1 cellular context compared by ENCODE assay signal in genomic region chr1:119744598-119744942, GRCh38.
A peak's percentile ranks its signal among the peaks of the same experiment; 100 is the strongest.
TF ChIP-seq lines count a peak whose summit lies in the region.

No MANE protein-coding gene starts in this region.

TF ChIP-seq in HepG2, 621 proteins besides CTCF, POLR2A, EP300 and RAD21:
- no peak for TF ChIP-seq ZNF101 (CRISPR knock-in tag; IDR thresholded peaks at IDR 0.05; ENCODE audit: borderline replicate concordance, low read depth)
- TF ChIP-seq RCOR2 (CRISPR knock-in tag; IDR thresholded peaks at IDR 0.05): no peak
- TF ChIP-seq WIZ (CRISPR knock-in tag; IDR thresholded peaks at IDR 0.05): no peak
- TF ChIP-seq MBD4 (IDR thresholded peaks at IDR 0.05; ENCODE audit: borderline replicate concordance, low read length): no peak
- TF ChIP-seq ZNF407 (CRISPR knock-in tag; IDR thresholded peaks at IDR 0.05; ENCODE audit: not compliant biosample characterization): no peak
- TF ChIP-seq ZNF230 (CRISPR knock-in tag; IDR thresholded peaks at IDR 0.05): no peak
- TF ChIP-seq, protein P1, sequence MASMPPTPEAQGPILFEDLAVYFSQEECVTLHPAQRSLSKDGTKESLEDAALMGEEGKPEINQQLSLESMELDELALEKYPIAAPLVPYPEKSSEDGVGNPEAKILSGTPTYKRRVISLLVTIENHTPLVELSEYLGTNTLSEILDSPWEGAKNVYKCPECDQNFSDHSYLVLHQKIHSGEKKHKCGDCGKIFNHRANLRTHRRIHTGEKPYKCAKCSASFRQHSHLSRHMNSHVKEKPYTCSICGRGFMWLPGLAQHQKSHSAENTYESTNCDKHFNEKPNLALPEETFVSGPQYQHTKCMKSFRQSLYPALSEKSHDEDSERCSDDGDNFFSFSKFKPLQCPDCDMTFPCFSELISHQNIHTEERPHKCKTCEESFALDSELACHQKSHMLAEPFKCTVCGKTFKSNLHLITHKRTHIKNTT (CRISPR knock-in tag; IDR thresholded peaks at IDR 0.05): no peak
- TF ChIP-seq KDM5B (CRISPR knock-in tag; IDR thresholded peaks at IDR 0.05; ENCODE audit: borderline replicate concordance): no peak
- TF ChIP-seq, protein P2, sequence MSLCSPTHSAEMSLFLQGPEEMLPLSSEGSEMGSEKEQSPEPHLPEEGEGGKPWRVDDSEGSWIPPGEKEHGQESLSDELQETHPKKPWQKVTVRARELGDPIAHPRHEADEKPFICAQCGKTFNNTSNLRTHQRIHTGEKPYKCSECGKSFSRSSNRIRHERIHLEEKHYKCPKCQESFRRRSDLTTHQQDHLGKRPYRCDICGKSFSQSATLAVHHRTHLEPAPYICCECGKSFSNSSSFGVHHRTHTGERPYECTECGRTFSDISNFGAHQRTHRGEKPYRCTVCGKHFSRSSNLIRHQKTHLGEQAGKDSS (CRISPR knock-in tag; IDR thresholded peaks at IDR 0.05; ENCODE audit: borderline replicate concordance, low read depth): no peak
- TF ChIP-seq ZNF788 (CRISPR knock-in tag; IDR thresholded peaks at IDR 0.05; ENCODE audit: borderline replicate concordance): no peak
- TF ChIP-seq CBX5 (CRISPR knock-in tag; IDR thresholded peaks at IDR 0.05; ENCODE audit: borderline replicate concordance): no peak
- no peak for TF ChIP-seq ZNF503 (CRISPR knock-in tag; IDR thresholded peaks at IDR 0.05)
- TF ChIP-seq ZNF512 (CRISPR knock-in tag; IDR thresholded peaks at IDR 0.05): 0 out of 2 replicates have a peak, but pooled peaks have one; percentile 47
- no peak for TF ChIP-seq MIER3 (CRISPR knock-in tag; IDR thresholded peaks at IDR 0.05; ENCODE audit: borderline replicate concordance)
- TF ChIP-seq RXRA (CRISPR knock-in tag; IDR thresholded peaks at IDR 0.05): no peak
- TF ChIP-seq KAT7 (CRISPR knock-in tag; IDR thresholded peaks at IDR 0.05; ENCODE audit: borderline replicate concordance): no peak
- TF ChIP-seq POLR2G (IDR thresholded peaks at IDR 0.05; ENCODE audit: low read depth, low read length): peak; percentile 46
- no peak for TF ChIP-seq ZFP37 (CRISPR knock-in tag; IDR thresholded peaks at IDR 0.05; ENCODE audit: borderline replicate concordance)
- no peak for TF ChIP-seq MXD3 (CRISPR knock-in tag; IDR thresholded peaks at IDR 0.05)
- no peak for TF ChIP-seq ZNF263 (CRISPR knock-in tag; IDR thresholded peaks at IDR 0.05)
- TF ChIP-seq IRF2 (CRISPR knock-in tag; IDR thresholded peaks at IDR 0.05): no peak
- TF ChIP-seq ZNF510 (CRISPR knock-in tag; IDR thresholded peaks at IDR 0.05; ENCODE audit: low read depth): no peak
- peak; percentile 91 for TF ChIP-seq RBM22 (optimal IDR thresholded peaks at IDR 0.05; ENCODE audit: low read length)
- no peak for TF ChIP-seq TOE1 (CRISPR knock-in tag; IDR thresholded peaks at IDR 0.05)
